ENCODE assay signal across 12 cellular contexts in genomic region chr6:116011096-116011401, GRCh38.
DNase-seq lines count a peak whose midpoint lies in the region; ATAC-seq and TF ChIP-seq lines count a peak whose summit lies in the region.
"Had no signal": no experiment of that assay in that cellular context is flagged by ENCODE, and none has a peak within 500 bp of the region (broad histone marks: within the 10 kb centered on the region; RNA-seq: fewer than 3 reads in every experiment).

No MANE protein-coding gene starts in this region.

- DNase-seq in epithelial cell of prostate (ENCODE audit: low read depth, low spot score) (no peak), HK-2 (ENCODE audit: unreplicated experiment) (no peak), NCI-H2029 treated with DMSO at 0.1 percent for 48 hours (lab: John Stamatoyannopoulos, UW) (no peak)
- no peak for DNase-seq in activated effector memory CD4-positive, alpha-beta T cell treated with anti-CD3 and anti-CD28 coated beads, Interleukin-2, amount 50 U/mL, for 16 hours
- DNase-seq: DMS79, NCI-H1436 treated with DMSO at 0.1 percent for 48 hours had no signal

- peak; percentile 57 for TF ChIP-seq CTCF in C4-2B (conservative IDR thresholded peaks at IDR 0.05)

- no peak overlapping the region for H3K27ac ChIP-seq in C4-2B
- peak overlapping the region; percentile 50 for H3K27ac ChIP-seq in epithelial cell of prostate
- H3K27ac ChIP-seq: cardiac muscle cell, psoas muscle had no signal

- ATAC-seq in GM19372 (IDR thresholded peaks at IDR 0.05; ENCODE audit: low read depth, unreplicated experiment) (peak; percentile 3), HG03565 (IDR thresholded peaks at IDR 0.05; ENCODE audit: unreplicated experiment) (peak; percentile 2), HG03378 (IDR thresholded peaks at IDR 0.05; ENCODE audit: unreplicated experiment) (no peak)
